10 cellular contexts compared by ENCODE assay signal in genomic region chr10:43082087-43082486, GRCh38. TPM values are rescaled to one million over a fixed set of nuclear protein-coding genes. Genes with fewer than 3 reads are reported as not detected.
"Had no signal": no experiment of that assay in that cellular context is flagged by ENCODE, and none has a peak within 500 bp of the region (broad histone marks: within the 10 kb centered on the region; RNA-seq: fewer than 3 reads in every experiment).

No MANE protein-coding gene starts in this region.

- H3K4me1 ChIP-seq: parathyroid adenoma had no signal

- ATAC-seq: activated CD4-positive, alpha-beta T cell treated with anti-CD3 and anti-CD28 coated beads for 36 hours had no signal

- H3K36me3 ChIP-seq: tibial nerve, vagina, WERI-Rb-1 had no signal

- H3K27me3 ChIP-seq: vagina had no signal

- H3K27ac ChIP-seq: parathyroid adenoma, tibial nerve, vagina, WERI-Rb-1 had no signal

- DNase-seq: activated CD4-positive, alpha-beta memory T cell treated with anti-CD3 and anti-CD28 coated beads, Interleukin-2, amount 10 ng/mL, durations not matched to agents 7 days and 5 days; activated CD4-positive, alpha-beta T cell treated with anti-CD3 and anti-CD28 coated beads for 36 hours; activated gamma-delta T cell treated with Interleukin-2 at 50 U/mL for 16 hours; activated naive CD8-positive, alpha-beta T cell treated with anti-CD3 and anti-CD28 coated beads for 36 hours; activated T-cell treated with anti-CD3 and anti-CD28 coated beads, Interleukin-2, amount 50 U/mL, for 48 hours; hippocampal formation; WERI-Rb-1 had no signal

- H3K4me3 ChIP-seq: tibial nerve, vagina had no signal

- H3K9me3 ChIP-seq: tibial nerve, vagina had no signal

RNA-seq across cellular contexts. Expression of gene RET, which starts 5.2 kb away (rescaled TPM):
- total RNA-seq: activated naive CD8-positive, alpha-beta T cell treated with anti-CD3 and anti-CD28 coated beads for 36 hours had no signal
